Comparison of ENCODE assay signal across 15 cellular contexts in genomic region chr11:32821517-32821916, GRCh38.
DNase-seq lines count a peak whose midpoint lies in the region; ATAC-seq lines count a peak whose summit lies in the region.
"Had no signal": no experiment of that assay in that cellular context is flagged by ENCODE, and none has a peak within 500 bp of the region (broad histone marks: within the 10 kb centered on the region; RNA-seq: fewer than 3 reads in every experiment).

No MANE protein-coding gene starts in this region.

- ATAC-seq in GM21447 (IDR thresholded peaks at IDR 0.05; ENCODE audit: unreplicated experiment) (peak; percentile 24), GM18907 (IDR thresholded peaks at IDR 0.05; ENCODE audit: unreplicated experiment) (no peak), GM21390 (IDR thresholded peaks at IDR 0.05; ENCODE audit: unreplicated experiment) (no peak), HG03378 (IDR thresholded peaks at IDR 0.05; ENCODE audit: unreplicated experiment) (no peak)
- ATAC-seq: left colon; naive thymus-derived CD8-positive, alpha-beta T cell; right lobe of liver had no signal

- DNase-seq in ELR (ENCODE audit: low read depth) (peak; percentile 81), NCI-H526 (lab: John Stamatoyannopoulos, UW) (peak; percentile 94 to 98), fibroblast of peridontal ligament (ENCODE audit: extremely low read depth) (peak; percentile 16)
- DNase-seq: activated CD4-positive, alpha-beta T cell treated with anti-CD3 and anti-CD28 coated beads for 48 hours; activated naive CD8-positive, alpha-beta T cell treated with anti-CD3 and anti-CD28 coated beads, Interleukin-2, amount 10 ng/mL, durations not matched to agents 7 days and 5 days; colonic mucosa; left colon; naive thymus-derived CD8-positive, alpha-beta T cell; NCI-H82; right lobe of liver; thyroid gland had no signal

Comparison
In these comparisons a context has a peak if more than half of its experiments do, and no peak if none do; other contexts are left out.
1. DNase-seq: peak in every context shown above with its lines; median percentile 96 in NCI-H526; 81 in ELR; 16 in fibroblast of peridontal ligament.